In the genomic region with DNA sequence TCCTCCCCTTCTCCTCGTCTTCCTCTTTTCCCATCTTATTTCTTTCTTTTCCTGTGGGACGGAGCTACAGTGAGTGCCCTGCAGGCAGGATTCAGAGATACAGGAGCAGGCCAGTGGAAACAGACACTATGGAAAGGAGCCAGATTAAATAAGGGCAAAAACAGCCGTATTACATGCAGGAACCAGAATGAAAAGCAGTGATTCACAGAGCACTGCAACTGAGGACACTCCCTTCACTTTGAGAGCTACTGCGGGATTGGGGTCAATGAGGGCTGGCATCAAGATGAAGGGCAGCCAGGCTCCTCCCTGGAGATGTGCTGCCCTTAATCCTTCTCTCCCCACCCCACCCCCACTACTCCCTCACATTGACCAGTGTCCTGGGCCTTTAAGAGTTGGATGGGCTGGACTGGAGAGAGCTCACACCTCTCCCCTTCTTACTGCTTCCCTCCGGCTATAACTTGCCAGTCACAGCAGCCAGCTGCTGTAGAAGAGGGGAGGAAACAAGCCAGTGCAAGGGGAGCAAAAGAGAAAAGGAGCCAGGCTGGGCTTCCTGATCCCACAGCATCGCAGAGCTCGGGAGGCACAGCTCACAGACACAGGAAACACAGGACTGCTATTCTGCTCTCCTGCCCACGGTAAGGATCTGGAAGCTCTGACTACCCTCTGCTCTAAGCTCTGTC, we compare ENCODE assay signal across 10 cellular contexts. TPM values are rescaled to one million over a fixed set of nuclear protein-coding genes. Genes with fewer than 3 reads are reported as not detected.
DNase-seq lines count a peak whose midpoint lies in the region; ATAC-seq and TF ChIP-seq lines count a peak whose summit lies in the region.
"Had no signal": no experiment of that assay in that cellular context is flagged by ENCODE, and none has a peak within 500 bp of the region (broad histone marks: within the 10 kb centered on the region; RNA-seq: fewer than 3 reads in every experiment).

TSS of gene PLCD4 (plus strand) at position 464 of the 680 bp plus-strand sequence. CDS start 7,841 bp downstream, outside the sequence.

- DNase-seq in AG10803 (ENCODE audit: low read depth) (peak; percentile 64), NCI-H460 (ENCODE audit: extremely low read depth, low read depth) (peak; percentile 55), LoVo (ENCODE audit: low spot score) (no peak), NCI-H345 (lab: John Stamatoyannopoulos, UW) (no peak)
- DNase-seq in activated T-cell treated with anti-CD3 and anti-CD28 coated beads, Interleukin-2, amount 50 U/mL, for 72 hours, result no peak

- no peaks in the 10 kb centered on the region for H3K36me3 ChIP-seq in esophagus (ENCODE audit: control insufficient read depth in 2 of 2, insufficient read depth in 2 of 2, low read length in 1 of 2)

- H3K4me1 Mint-ChIP-seq in nephron, result peaks cover 33% of the 10 kb centered on the region
- no peaks in the 10 kb centered on the region for H3K4me1 Mint-ChIP-seq in activated T-cell treated with anti-CD3 and anti-CD28 coated beads, Interleukin-2, amount 50 U/mL, for 72 hours (ENCODE audit: low read depth)

- H3K27ac Mint-ChIP-seq in nephron, result peak within 1 kb of the TSS; percentile 61 to 87 (median 61)
- no peak within 1 kb of the TSS for H3K27ac Mint-ChIP-seq in activated T-cell treated with anti-CD3 and anti-CD28 coated beads, Interleukin-2, amount 50 U/mL, for 72 hours
- H3K27ac Mint-ChIP-seq: activated T-helper 1 cell treated with anti-CD3 and anti-CD28 coated beads, Interleukin-12 subunit alpha, Interleukin-12 subunit beta, Interleukin-2, Interleukin-4 antibody, amounts not matched to agents 30 ng/mL and 10 ng/mL and 1 ng/mL, durations not matched to agents 14 hours and 24 hours and 36 hours; progenitor cell of endocrine pancreas had no signal

- WGBS in esophagus, 2 donors, result 9 to 13% methylated on average over 8 of the region's 8 CpGs

- H3K9me3 ChIP-seq in esophagus (ENCODE audit: control insufficient read depth in 2 of 2, insufficient read depth in 1 of 2, low read depth in 1 of 2, low read length in 1 of 2), result peaks cover 0 to 4% of the 10 kb centered on the region in 2 donors

- TF ChIP-seq CTCF in AG10803 (conservative IDR thresholded peaks at IDR 0.05; ENCODE audit: low read length) (peak; percentile 27; the same call in 1 of the 2 replicates), nephron (IDR thresholded peaks at IDR 0.05; ENCODE audit: unreplicated experiment in 3 of 3) (no peak)

- peak within 1 kb of the TSS; percentile 56 to 78 (median 72) for H3K4me3 Mint-ChIP-seq in nephron
- H3K4me3 Mint-ChIP-seq in activated T-cell treated with anti-CD3 and anti-CD28 coated beads, Interleukin-2, amount 50 U/mL, for 72 hours, result no peak within 1 kb of the TSS
- H3K4me3 Mint-ChIP-seq: activated T-helper 1 cell treated with anti-CD3 and anti-CD28 coated beads, Interleukin-12 subunit alpha, Interleukin-12 subunit beta, Interleukin-2, Interleukin-4 antibody, amounts not matched to agents 30 ng/mL and 10 ng/mL and 1 ng/mL, durations not matched to agents 14 hours and 24 hours and 36 hours had no signal

- no peak for ATAC-seq in GM18868 (IDR thresholded peaks at IDR 0.05; ENCODE audit: unreplicated experiment)
- no peak for ATAC-seq in activated T-cell treated with anti-CD3 and anti-CD28 coated beads, Interleukin-2, amount 50 U/mL, for 72 hours (replicated peaks in 1 of 2)

- H3K27ac ChIP-seq in esophagus (ENCODE audit: low read depth in 2 of 2, low read length in 1 of 2), result peak within 1 kb of the TSS; percentile 39 to 66

- no peaks in the 10 kb centered on the region for H3K4me1 ChIP-seq in esophagus (ENCODE audit: control insufficient read depth in 2 of 2, insufficient read depth in 2 of 2, low read length in 1 of 2)

- H3K27me3 Mint-ChIP-seq in nephron (ENCODE audit: low read depth), result no peaks in the 10 kb centered on the region
- peaks cover 22% of the 10 kb centered on the region for H3K27me3 Mint-ChIP-seq in activated T-cell treated with anti-CD3 and anti-CD28 coated beads, Interleukin-2, amount 50 U/mL, for 72 hours (ENCODE audit: low read depth)

- no peaks in the 10 kb centered on the region for H3K27me3 ChIP-seq in esophagus (ENCODE audit: control insufficient read depth in 1 of 2, insufficient read depth in 2 of 2, low read length in 2 of 2)

- no peaks in the 10 kb centered on the region for H3K9me3 Mint-ChIP-seq in nephron
- no peaks in the 10 kb centered on the region for H3K9me3 Mint-ChIP-seq in activated T-cell treated with anti-CD3 and anti-CD28 coated beads, Interleukin-2, amount 50 U/mL, for 72 hours
- H3K9me3 Mint-ChIP-seq: activated T-helper 1 cell treated with anti-CD3 and anti-CD28 coated beads, Interleukin-12 subunit alpha, Interleukin-12 subunit beta, Interleukin-2, Interleukin-4 antibody, amounts not matched to agents 30 ng/mL and 10 ng/mL and 1 ng/mL, durations not matched to agents 14 hours and 24 hours and 36 hours had no signal

- H3K36me3 Mint-ChIP-seq in nephron (ENCODE audit: low read depth), result no peaks in the 10 kb centered on the region
- no peaks in the 10 kb centered on the region for H3K36me3 Mint-ChIP-seq in activated T-cell treated with anti-CD3 and anti-CD28 coated beads, Interleukin-2, amount 50 U/mL, for 72 hours (ENCODE audit: insufficient read depth in 2 of 2)

- H3K4me3 ChIP-seq in AG10803 (ENCODE audit: low read length) (peak within 1 kb of the TSS; percentile 33), esophagus (ENCODE audit: low read depth in 1 of 2, low read length in 2 of 2) (peak within 1 kb of the TSS; percentile 4 to 38)

RNA-seq across cellular contexts. Expression of gene PLCD4, which starts in this region (rescaled TPM):
- total RNA-seq in NCI-H460 (2014; rRNA removed; shearing (Covaris generic)), result 2.8 and 7.6 TPM in 2 replicates
- polyA plus RNA-seq in NCI-H460 (2014; cell fraction: nucleus; rRNA removed), result 3.4 and 4.0 TPM in 2 replicates
- polyA plus RNA-seq in esophagus, result 1 to 10 TPM; 4.3 to 5.4 TPM
- total RNA-seq in activated T-cell treated with anti-CD3 and anti-CD28 coated beads, Interleukin-2, amount 50 U/mL, for 72 hours, result under 1 TPM; 0.24 to 0.35 TPM

Comparison
In these comparisons a context has a peak if more than half of its experiments do, and no peak if none do; other contexts are left out.
1. DNase-seq: peak in AG10803 (single experiment) and NCI-H460 (single experiment); none in LoVo (single experiment), activated T-cell treated with anti-CD3 and anti-CD28 coated beads, Interleukin-2, amount 50 U/mL, for 72 hours (0 of 2) and NCI-H345 (single experiment).
2. H3K4me3 Mint-ChIP-seq: peak in nephron (3 of 3); none in activated T-cell treated with anti-CD3 and anti-CD28 coated beads, Interleukin-2, amount 50 U/mL, for 72 hours (0 of 2).